In genomic region chr18:7953085-7953958, GRCh38 we compare ENCODE assay signal across 11 cellular contexts.
A peak's percentile ranks its signal among the peaks of the same experiment; 100 is the strongest.
DNase-seq lines count a peak whose midpoint lies in the region; ATAC-seq lines count a peak whose summit lies in the region.
"Had no signal": no experiment of that assay in that cellular context is flagged by ENCODE, and none has a peak within 500 bp of the region (broad histone marks: within the 10 kb centered on the region; RNA-seq: fewer than 3 reads in every experiment).

No MANE protein-coding gene starts in this region.

- no peaks in the 10 kb centered on the region for H3K27me3 Mint-ChIP-seq in activated CD4-positive, alpha-beta T cell treated with anti-CD3 and anti-CD28 coated beads for 36 hours
- no peaks in the 10 kb centered on the region for H3K27me3 Mint-ChIP-seq in effector memory CD8-positive, alpha-beta T cell
- no peaks in the 10 kb centered on the region for H3K27me3 Mint-ChIP-seq in stimulated activated naive CD8-positive, alpha-beta T cell treated with anti-CD3 and anti-CD28 coated beads, Interleukin-15, amount 100 ng/mL, for 72 hours

- H3K27ac Mint-ChIP-seq in activated CD4-positive, alpha-beta T cell treated with anti-CD3 and anti-CD28 coated beads for 36 hours: peak overlapping the region; percentile 75
- peak overlapping the region; percentile 57 to 84 for H3K27ac Mint-ChIP-seq in effector memory CD8-positive, alpha-beta T cell
- no peak overlapping the region for H3K27ac Mint-ChIP-seq in stimulated activated naive CD8-positive, alpha-beta T cell treated with anti-CD3 and anti-CD28 coated beads, Interleukin-15, amount 100 ng/mL, for 72 hours

- POLR2A ChIA-PET in activated CD4-positive, alpha-beta T cell treated with anti-CD3 and anti-CD28 coated beads for 36 hours (lab: Charles Lee): no interaction called here

- H3K4me3 Mint-ChIP-seq in activated CD4-positive, alpha-beta T cell treated with anti-CD3 and anti-CD28 coated beads for 36 hours: peak overlapping the region; percentile 37
- H3K4me3 Mint-ChIP-seq in effector memory CD8-positive, alpha-beta T cell: peak overlapping the region; percentile 43 to 74
- H3K4me3 Mint-ChIP-seq in stimulated activated naive CD8-positive, alpha-beta T cell treated with anti-CD3 and anti-CD28 coated beads, Interleukin-15, amount 100 ng/mL, for 72 hours: no peak overlapping the region

- H3K36me3 Mint-ChIP-seq in activated CD4-positive, alpha-beta T cell treated with anti-CD3 and anti-CD28 coated beads for 36 hours (ENCODE audit: low read depth): peaks cover 3% of the 10 kb centered on the region
- no peaks in the 10 kb centered on the region for H3K36me3 Mint-ChIP-seq in effector memory CD8-positive, alpha-beta T cell (ENCODE audit: insufficient read depth)

- H3K4me1 Mint-ChIP-seq in activated CD4-positive, alpha-beta T cell treated with anti-CD3 and anti-CD28 coated beads for 36 hours: peaks cover 58% of the 10 kb centered on the region
- H3K4me1 Mint-ChIP-seq in effector memory CD8-positive, alpha-beta T cell (ENCODE audit: low read depth in 2 of 2): peaks cover 19 to 54% of the 10 kb centered on the region in 2 donors
- H3K4me1 Mint-ChIP-seq in stimulated activated naive CD8-positive, alpha-beta T cell treated with anti-CD3 and anti-CD28 coated beads, Interleukin-15, amount 100 ng/mL, for 72 hours: no peaks in the 10 kb centered on the region

- ATAC-seq in activated CD4-positive, alpha-beta T cell treated with anti-CD3 and anti-CD28 coated beads for 36 hours: peak; percentile 55
- ATAC-seq in GM21390 (IDR thresholded peaks at IDR 0.05; ENCODE audit: unreplicated experiment): peak; percentile 89
- peak; percentile 82 for ATAC-seq in HG03196 (IDR thresholded peaks at IDR 0.05; ENCODE audit: unreplicated experiment)
- ATAC-seq in effector memory CD8-positive, alpha-beta T cell (replicated peaks): peak; percentile 35
- ATAC-seq in stimulated activated naive CD8-positive, alpha-beta T cell treated with anti-CD3 and anti-CD28 coated beads, Interleukin-15, Interleukin-2, amounts not matched to agents 100 U/mL and 50 U/mL, for 24 hours: no peak
- ATAC-seq in stimulated activated naive CD8-positive, alpha-beta T cell treated with anti-CD3 and anti-CD28 coated beads, Interleukin-15, amount 100 ng/mL, for 72 hours: no peak

- intact Hi-C loops in activated CD4-positive, alpha-beta T cell treated with anti-CD3 and anti-CD28 coated beads for 36 hours (cut with DNase I, micrococcal nuclease): loop anchor here in 1 of 2 experiments (5.0 kb wide), 2 partner anchors 66 to 94 kb away; no protein-coding TSS in a partner anchor

- DNase-seq in activated CD4-positive, alpha-beta T cell treated with anti-CD3 and anti-CD28 coated beads for 36 hours: no peak
- no peak for DNase-seq in activated CD4-positive, alpha-beta T cell treated with anti-CD3 and anti-CD28 coated beads, Interleukin-2, amount 50 U/mL, for 48 hours
- DNase-seq in effector memory CD8-positive, alpha-beta T cell: no peak
- no peak for DNase-seq in stimulated activated CD4-positive, alpha-beta T cell treated with anti-CD3 and anti-CD28 coated beads, Interleukin-2, amount 100 ng/mL, for 24 hours
- DNase-seq in stimulated activated naive CD8-positive, alpha-beta T cell treated with anti-CD3 and anti-CD28 coated beads, Interleukin-15, Interleukin-2, amounts not matched to agents 100 U/mL and 50 U/mL, for 24 hours: no peak
- no peak for DNase-seq in stimulated activated naive CD8-positive, alpha-beta T cell treated with anti-CD3 and anti-CD28 coated beads, Interleukin-15, amount 100 ng/mL, for 72 hours
- DNase-seq: 8988T; activated CD8-positive, alpha-beta memory T cell treated with anti-CD3 and anti-CD28 coated beads, Interleukin-2, amount 50 U/mL, for 4 hours; SW 1271 had no signal

- CTCF ChIA-PET in activated CD4-positive, alpha-beta T cell treated with anti-CD3 and anti-CD28 coated beads for 36 hours (lab: Charles Lee): no interaction called here

- H3K9me3 Mint-ChIP-seq in activated CD4-positive, alpha-beta T cell treated with anti-CD3 and anti-CD28 coated beads for 36 hours (ENCODE audit: low read depth): no peaks in the 10 kb centered on the region
- H3K9me3 Mint-ChIP-seq in effector memory CD8-positive, alpha-beta T cell: no peaks in the 10 kb centered on the region
- H3K9me3 Mint-ChIP-seq in stimulated activated naive CD8-positive, alpha-beta T cell treated with anti-CD3 and anti-CD28 coated beads, Interleukin-15, amount 100 ng/mL, for 72 hours: no peaks in the 10 kb centered on the region

Comparison
In these comparisons a context has a peak if more than half of its experiments do, and no peak if none do; other contexts are left out.
1. ATAC-seq: peak in activated CD4-positive, alpha-beta T cell treated with anti-CD3 and anti-CD28 coated beads for 36 hours (single experiment), GM21390 (single experiment), HG03196 (single experiment) and effector memory CD8-positive, alpha-beta T cell (single experiment); none in stimulated activated naive CD8-positive, alpha-beta T cell treated with anti-CD3 and anti-CD28 coated beads, Interleukin-15, Interleukin-2, amounts not matched to agents 100 U/mL and 50 U/mL, for 24 hours (single experiment) and stimulated activated naive CD8-positive, alpha-beta T cell treated with anti-CD3 and anti-CD28 coated beads, Interleukin-15, amount 100 ng/mL, for 72 hours (single experiment).
2. H3K27ac Mint-ChIP-seq: peak in activated CD4-positive, alpha-beta T cell treated with anti-CD3 and anti-CD28 coated beads for 36 hours (single experiment) and effector memory CD8-positive, alpha-beta T cell (2 of 2); none in stimulated activated naive CD8-positive, alpha-beta T cell treated with anti-CD3 and anti-CD28 coated beads, Interleukin-15, amount 100 ng/mL, for 72 hours (0 of 2).
3. H3K4me3 Mint-ChIP-seq: peak in activated CD4-positive, alpha-beta T cell treated with anti-CD3 and anti-CD28 coated beads for 36 hours (single experiment) and effector memory CD8-positive, alpha-beta T cell (2 of 2); none in stimulated activated naive CD8-positive, alpha-beta T cell treated with anti-CD3 and anti-CD28 coated beads, Interleukin-15, amount 100 ng/mL, for 72 hours (0 of 2).